In genomic region chr3:197195326-197195725, GRCh38 we compare ENCODE assay signal across 23 cellular contexts.
A peak's percentile ranks its signal among the peaks of the same experiment; 100 is the strongest.
DNase-seq lines count a peak whose midpoint lies in the region; ATAC-seq, FAIRE-seq and TF ChIP-seq lines count a peak whose summit lies in the region.
"Had no signal": no experiment of that assay in that cellular context is flagged by ENCODE, and none has a peak within 500 bp of the region (broad histone marks: within the 10 kb centered on the region; RNA-seq: fewer than 3 reads in every experiment).

No MANE protein-coding gene starts in this region.

- TF ChIP-seq RAD21 in SK-N-SH (IDR thresholded peaks at IDR 0.05; ENCODE audit: low read length) (no peak), K562 (CRISPR knock-in tag; conservative IDR thresholded peaks at IDR 0.05 in 1 of 2, IDR thresholded peaks at IDR 0.05 in 1 of 2) (no peak)

- peaks cover 88% of the 10 kb centered on the region for H3K79me2 ChIP-seq in SK-N-SH (ENCODE audit: insufficient read depth)
- H3K79me2 ChIP-seq in K562 (ENCODE audit: control insufficient read depth, insufficient read depth, low read length): peaks cover 66% of the 10 kb centered on the region

- peaks cover 53% of the 10 kb centered on the region for H4K20me1 ChIP-seq in SK-N-SH (ENCODE audit: insufficient read depth)
- H4K20me1 ChIP-seq in K562 (replicated peaks; ENCODE audit: control insufficient read depth, insufficient read depth, low read length): no peaks in the 10 kb centered on the region

- H3K9me2 ChIP-seq in SK-N-SH: no peaks in the 10 kb centered on the region

- H3K36me3 Mint-ChIP-seq in HFFc6 (ENCODE audit: low read depth) (peaks cover 5% of the 10 kb centered on the region), osteocyte (ENCODE audit: unreplicated experiment) (peaks cover 7% of the 10 kb centered on the region)
- H3K36me3 Mint-ChIP-seq in CD8-positive, alpha-beta memory T cell: peaks cover 0 to 16% (median 1%) of the 10 kb centered on the region in 3 donors

- H3K27me3 ChIP-seq in SK-N-SH (ENCODE audit: insufficient read depth): no peaks in the 10 kb centered on the region
- no peaks in the 10 kb centered on the region for H3K27me3 ChIP-seq in K562 (ENCODE audit: control insufficient read depth in 2 of 2, insufficient read depth in 2 of 2, low read length in 2 of 2)
- H3K27me3 ChIP-seq in CD8-positive, alpha-beta memory T cell (ENCODE audit: insufficient read depth, low read length, poor library complexity, severe bottlenecking): no peaks in the 10 kb centered on the region
- H3K27me3 ChIP-seq: BLaER1 had no signal

- H3K9me3 ChIP-seq in SK-N-SH (no peaks in the 10 kb centered on the region), K562 (replicated peaks; ENCODE audit: control insufficient read depth, insufficient read depth, low read depth, low read length) (no peaks in the 10 kb centered on the region; the same call in 1 of the 2 replicates), mucosa of descending colon (no peaks in the 10 kb centered on the region)
- no peaks in the 10 kb centered on the region for H3K9me3 ChIP-seq in CD8-positive, alpha-beta memory T cell (ENCODE audit: low read length)
- H3K9me3 ChIP-seq: BLaER1, HAP-1 had no signal

- no peak for DNase-seq in SK-N-SH
- no peak for DNase-seq in HFFc6
- DNase-seq in K562 (ENCODE audit: extremely low read depth in 1 of 4, low spot score in 3 of 4): no peak
- DNase-seq in osteocyte (ENCODE audit: extremely low spot score, unreplicated experiment): no peak
- DNase-seq in mucosa of gallbladder (ENCODE audit: low spot score): no peak
- no peak for DNase-seq in CD8-positive, alpha-beta memory T cell
- DNase-seq in mucosa of descending colon: no peak
- DNase-seq: Calu3; CD4-positive, CD25-positive, alpha-beta regulatory T cell; COR-L47; DMS53; DMS79 treated with DMSO at 0.1 percent for 48 hours; GF-D8; GOT3 had no signal

- no peak overlapping the region for H3K9ac ChIP-seq in SK-N-SH
- H3K9ac ChIP-seq in K562 (ENCODE audit: insufficient read depth in 1 of 2, low read depth in 2 of 2, low read length in 2 of 2): no peak overlapping the region
- H3K9ac ChIP-seq: BLaER1 had no signal

- BruUV-seq in K562 (replicated peaks; lab: Mats Ljungman, UMichigan): no TSS peak

- H3K4me1 ChIP-seq in SK-N-SH (ENCODE audit: control insufficient read depth in 1 of 2, insufficient read depth in 2 of 2, low read depth in 1 of 2, low read length in 1 of 2) (peaks cover 0 to under 1% of the 10 kb centered on the region in 2 experiments; a peak in 1 of 4 replicates), K562 (replicated peaks in 1 of 2; ENCODE audit: control insufficient read depth in 2 of 2, insufficient read depth in 2 of 2, low read length in 2 of 2) (no peaks in the 10 kb centered on the region), mucosa of descending colon (ENCODE audit: low read depth) (no peaks in the 10 kb centered on the region)
- no peaks in the 10 kb centered on the region for H3K4me1 ChIP-seq in CD8-positive, alpha-beta memory T cell (ENCODE audit: insufficient read depth, low read length)
- H3K4me1 ChIP-seq: BLaER1, HAP-1 had no signal

- CTCF ChIA-PET in SK-N-SH (lab: Yijun Ruan, JAX): interaction anchor here (5.0 kb wide), 1 partner anchor 8 kb away, joined by 19 read pairs; no protein-coding TSS in a partner anchor
- CTCF ChIA-PET in K562 (lab: Yijun Ruan, JAX; ENCODE audit: low intra/inter-chr PET ratio): no interaction called here
- CTCF ChIA-PET in CD8-positive, alpha-beta memory T cell (lab: Charles Lee): no interaction called here

- no peak overlapping the region for H3K27ac ChIP-seq in SK-N-SH (ENCODE audit: low read depth in 2 of 2, low read length in 1 of 2)
- no peak overlapping the region for H3K27ac ChIP-seq in K562 (ENCODE audit: extremely low read depth, low read depth, low read length)
- H3K27ac ChIP-seq in CD8-positive, alpha-beta memory T cell (ENCODE audit: low read depth, low read length): no peak overlapping the region
- H3K27ac ChIP-seq: 22Rv1, BLaER1, C4-2B had no signal

- H3K4me1 Mint-ChIP-seq in HFFc6 (ENCODE audit: low read depth): peaks cover 29% of the 10 kb centered on the region; the same call in 1 of the 2 replicates
- H3K4me1 Mint-ChIP-seq in osteocyte (ENCODE audit: unreplicated experiment): peaks cover 36% of the 10 kb centered on the region
- H3K4me1 Mint-ChIP-seq in CD8-positive, alpha-beta memory T cell: peaks cover 14 to 40% (median 30%) of the 10 kb centered on the region in 3 donors

- H3K4me3 ChIP-seq in SK-N-SH (ENCODE audit: low read depth in 2 of 2, low read length in 1 of 2) (no peak overlapping the region), K562 (no peak overlapping the region), mucosa of descending colon (no peak overlapping the region)
- no peak overlapping the region for H3K4me3 ChIP-seq in CD8-positive, alpha-beta memory T cell (ENCODE audit: low read length)
- H3K4me3 ChIP-seq: BLaER1, HAP-1 had no signal

- POLR2A ChIA-PET in SK-N-SH (lab: Yijun Ruan, JAX): no interaction called here
- POLR2A ChIA-PET in K562 (lab: Yijun Ruan, JAX): interaction anchor here (0.5 kb wide), 1 partner anchor 151 kb away, joined by 3 read pairs; no protein-coding TSS in a partner anchor
- POLR2A ChIA-PET in CD8-positive, alpha-beta memory T cell (lab: Charles Lee): no interaction called here

- TF ChIP-seq POLR2A in K562 (conservative IDR thresholded peaks at IDR 0.05): no peak

- FAIRE-seq in K562 (lab: Jason Lieb, UNC): no peak
- FAIRE-seq: A204.1, GM12891, GM18507 had no signal

- peaks cover 12% of the 10 kb centered on the region for H3F3A ChIP-seq in SK-N-SH (replicated peaks; ENCODE audit: insufficient read depth)

- intact Hi-C loops in K562 (cut with micrococcal nuclease): no loop called here
- intact Hi-C loops in mucosa of descending colon (cut with DNase I, micrococcal nuclease): no loop called here

- H3K4me3 Mint-ChIP-seq in HFFc6: no peak overlapping the region
- H3K4me3 Mint-ChIP-seq in osteocyte (ENCODE audit: unreplicated experiment): no peak overlapping the region
- no peak overlapping the region for H3K4me3 Mint-ChIP-seq in CD8-positive, alpha-beta memory T cell
- H3K4me3 Mint-ChIP-seq: B cell; CD4-positive, CD25-positive, alpha-beta regulatory T cell had no signal

- H3K4me2 ChIP-seq in SK-N-SH (no peak overlapping the region), K562 (ENCODE audit: insufficient read depth, low read length) (no peak overlapping the region)
- H3K4me2 ChIP-seq: BLaER1 had no signal

- no peak for ATAC-seq in SK-N-SH treated with all-trans-retinoic acid at 6 μM for 48 hours
- ATAC-seq in K562: no peak
- no peak for ATAC-seq in mucosa of descending colon

- no peak overlapping the region for H2AFZ ChIP-seq in SK-N-SH (ENCODE audit: low read depth)
- no peak overlapping the region for H2AFZ ChIP-seq in K562 (ENCODE audit: low read depth, low read length)

- H3K27ac Mint-ChIP-seq in HFFc6 (peak overlapping the region; percentile 14; the same call in 1 of the 2 replicates), osteocyte (ENCODE audit: unreplicated experiment) (peak overlapping the region; percentile 79)
- peak overlapping the region in 1 of 8 donors; percentile 57 for H3K27ac Mint-ChIP-seq in CD8-positive, alpha-beta memory T cell
- H3K27ac Mint-ChIP-seq: B cell had no signal

- H3K9me3 Mint-ChIP-seq in HFFc6 (no peaks in the 10 kb centered on the region), osteocyte (ENCODE audit: unreplicated experiment) (peaks cover 6% of the 10 kb centered on the region)
- H3K9me3 Mint-ChIP-seq in CD8-positive, alpha-beta memory T cell: no peaks in the 10 kb centered on the region
- H3K9me3 Mint-ChIP-seq: CD4-positive, CD25-positive, alpha-beta regulatory T cell had no signal

- 84% methylated on average over 1 of the region's 1 CpG for WGBS in SK-N-SH (ENCODE audit: low lambda C conversion rate)
- 100% methylated on average over 1 of the region's 1 CpG for WGBS in K562 (ENCODE audit: insufficient coverage, low coverage, missing lambda C conversion rate)

- no peak for TF ChIP-seq EP300 in SK-N-SH (IDR thresholded peaks at IDR 0.05; ENCODE audit: borderline replicate concordance in 1 of 2, low read depth in 1 of 2, low read length in 1 of 2)
- TF ChIP-seq EP300 in K562 (IDR thresholded peaks at IDR 0.05; ENCODE audit: low read length): no peak

- H3K36me3 ChIP-seq in SK-N-SH (replicated peaks in 1 of 2; ENCODE audit: control insufficient read depth in 1 of 2, insufficient read depth in 2 of 2, low read length in 1 of 2) (peaks cover 4 to 7% of the 10 kb centered on the region in 2 experiments), K562 (ENCODE audit: control insufficient read depth, insufficient read depth, low read length) (peaks cover 13% of the 10 kb centered on the region), mucosa of descending colon (ENCODE audit: low read depth) (no peaks in the 10 kb centered on the region)
- H3K36me3 ChIP-seq in CD8-positive, alpha-beta memory T cell (ENCODE audit: insufficient read depth, low read length): no peaks in the 10 kb centered on the region

- H3K27me3 Mint-ChIP-seq in HFFc6 (ENCODE audit: insufficient read depth) (no peaks in the 10 kb centered on the region), osteocyte (ENCODE audit: unreplicated experiment) (no peaks in the 10 kb centered on the region)
- no peaks in the 10 kb centered on the region for H3K27me3 Mint-ChIP-seq in CD8-positive, alpha-beta memory T cell
- H3K27me3 Mint-ChIP-seq: B cell; CD4-positive, CD25-positive, alpha-beta regulatory T cell had no signal

- in situ Hi-C loops in K562 (cut with MboI): no loop called here

- TF ChIP-seq CTCF in SK-N-SH (IDR thresholded peaks at IDR 0.05) (no peak), HFFc6 (IDR thresholded peaks at IDR 0.05) (no peak), K562 (IDR thresholded peaks at IDR 0.05 in 2 of 3, conservative IDR thresholded peaks at IDR 0.05 in 1 of 3; ENCODE audit: insufficient read depth in 2 of 3, low read depth in 1 of 3, low read length in 3 of 3) (no peak), osteocyte (IDR thresholded peaks at IDR 0.05) (no peak), mucosa of descending colon (IDR thresholded peaks at IDR 0.05) (no peak)

- no peaks in the 10 kb centered on the region for H3K9me1 ChIP-seq in K562 (ENCODE audit: control insufficient read depth, insufficient read depth, low read length)

TF ChIP-seq in SK-N-SH treated with all-trans-retinoic acid at 6 μM for 48 hours, 23 proteins besides CTCF, POLR2A, EP300 and RAD21 (continues in another document):
- TF ChIP-seq ZNF8 (CRISPR knock-in tag; IDR thresholded peaks at IDR 0.05): peak; percentile 68; the same call in 1 of the 2 replicates

TF ChIP-seq in SK-N-SH, 30 proteins besides CTCF, POLR2A, EP300 and RAD21 (continues in another document):
- TF ChIP-seq FOXM1 (IDR thresholded peaks at IDR 0.05; ENCODE audit: low read depth): no peak
- TF ChIP-seq JUND (IDR thresholded peaks at IDR 0.05): no peak
- TF ChIP-seq FOSL2 (IDR thresholded peaks at IDR 0.05; ENCODE audit: borderline replicate concordance, low read depth): no peak
- TF ChIP-seq GATA2 (CRISPR knock-in tag; IDR thresholded peaks at IDR 0.05): no peak

TF ChIP-seq in K562, 482 proteins besides CTCF, POLR2A, EP300 and RAD21 (continues in another document):
- no peak for TF ChIP-seq USF1 (CRISPR knock-in tag; IDR thresholded peaks at IDR 0.05)
